ENCODE assay signal across 8 cellular contexts in the genomic region with DNA sequence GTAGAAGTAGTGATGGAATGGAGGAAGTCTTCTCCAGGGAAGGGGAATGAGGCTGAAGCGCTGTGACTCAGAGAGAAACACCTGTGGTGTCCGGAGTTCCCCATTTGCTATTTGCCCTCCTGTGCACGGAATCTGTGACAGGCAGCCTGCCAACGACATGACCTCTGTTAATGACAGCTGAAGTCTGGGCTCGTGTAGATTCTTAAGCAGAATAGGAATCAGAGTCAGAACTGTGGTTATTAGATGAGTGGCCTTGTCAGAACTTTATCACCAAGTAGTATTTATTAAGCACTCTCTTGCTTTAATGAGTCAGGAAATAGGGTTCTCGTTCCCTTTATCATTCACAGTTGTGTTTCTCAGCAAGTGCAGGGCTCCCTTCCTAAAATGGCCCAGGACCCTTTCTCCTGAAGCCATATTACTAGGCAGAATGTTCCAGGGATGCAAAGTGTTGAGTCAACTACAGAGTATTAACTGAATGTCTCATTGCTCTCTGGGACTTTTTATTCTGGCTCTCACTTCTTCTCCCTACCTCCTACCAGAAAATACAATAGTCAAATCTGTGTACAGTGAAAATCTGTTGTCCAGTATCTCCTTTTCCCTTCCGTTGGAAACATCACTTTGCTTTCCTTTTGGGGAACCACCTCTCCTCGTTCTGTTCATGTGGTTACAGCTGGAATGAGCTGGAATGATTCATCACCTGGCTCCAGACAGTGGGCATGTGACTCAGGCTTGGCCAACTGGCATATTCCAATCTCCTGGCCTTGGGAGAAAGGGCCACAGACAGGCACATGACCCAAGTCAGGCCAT.
DNase-seq lines count a peak whose midpoint lies in the region; ATAC-seq lines count a peak whose summit lies in the region.

No MANE protein-coding gene starts in this region.

- H3K36me3 Mint-ChIP-seq in activated naive CD8-positive, alpha-beta T cell treated with anti-CD3 and anti-CD28 coated beads, Interleukin-2, amount 50 U/mL, for 24 hours (ENCODE audit: low read depth): peaks cover 6% of the 10 kb centered on the region

- peaks cover 26% of the 10 kb centered on the region for H3K4me1 Mint-ChIP-seq in activated naive CD8-positive, alpha-beta T cell treated with anti-CD3 and anti-CD28 coated beads, Interleukin-2, amount 50 U/mL, for 24 hours

- peak; percentile 85 for ATAC-seq in GM18499 (IDR thresholded peaks at IDR 0.05; ENCODE audit: insufficient read depth, unreplicated experiment)
- ATAC-seq in GM21825 (IDR thresholded peaks at IDR 0.05; ENCODE audit: unreplicated experiment): peak; percentile 91
- peak; percentile 92 for ATAC-seq in activated naive CD8-positive, alpha-beta T cell treated with anti-CD3 and anti-CD28 coated beads, Interleukin-2, amount 50 U/mL, for 24 hours

- peaks cover 4% of the 10 kb centered on the region for H3K27me3 Mint-ChIP-seq in activated naive CD8-positive, alpha-beta T cell treated with anti-CD3 and anti-CD28 coated beads, Interleukin-2, amount 50 U/mL, for 24 hours

- peak; percentile 18 for DNase-seq in KBM-7
- DNase-seq in activated naive CD8-positive, alpha-beta T cell treated with anti-CD3 and anti-CD28 coated beads, Interleukin-2, amount 50 U/mL, for 24 hours: peak; percentile 67
- peak; percentile 37 to 83 for DNase-seq in lung microvascular endothelial cell (ENCODE audit: low read depth in 2 of 2)
- DNase-seq in foreskin melanocyte: no peak
- DNase-seq in NCI-H526 treated with DMSO at 0.1 percent for 48 hours (lab: John Stamatoyannopoulos, UW): no peak
- DNase-seq in NCI-H1092 treated with DMSO at 0.1 percent for 48 hours (lab: John Stamatoyannopoulos, UW): no peak

- peak overlapping the region; percentile 6 for H3K4me3 Mint-ChIP-seq in activated naive CD8-positive, alpha-beta T cell treated with anti-CD3 and anti-CD28 coated beads, Interleukin-2, amount 50 U/mL, for 24 hours

- peaks cover 14% of the 10 kb centered on the region for H3K9me3 Mint-ChIP-seq in activated naive CD8-positive, alpha-beta T cell treated with anti-CD3 and anti-CD28 coated beads, Interleukin-2, amount 50 U/mL, for 24 hours

- in situ Hi-C loops in KBM-7 (cut with MboI; ENCODE audit: low pct_unique_long_range_greater_than_20kb, low sequenced_read_pairs): no loop called here

- peak overlapping the region; percentile 83 for H3K27ac Mint-ChIP-seq in activated naive CD8-positive, alpha-beta T cell treated with anti-CD3 and anti-CD28 coated beads, Interleukin-2, amount 50 U/mL, for 24 hours

Comparison
In these comparisons a context has a peak if more than half of its experiments do, and no peak if none do; other contexts are left out.
1. DNase-seq: peak in KBM-7 (single experiment), activated naive CD8-positive, alpha-beta T cell treated with anti-CD3 and anti-CD28 coated beads, Interleukin-2, amount 50 U/mL, for 24 hours (single experiment) and lung microvascular endothelial cell (2 of 2); none in foreskin melanocyte (single experiment), NCI-H526 treated with DMSO at 0.1 percent for 48 hours (single experiment) and NCI-H1092 treated with DMSO at 0.1 percent for 48 hours (single experiment).
2. Peak in every context shown above with its lines, with median percentiles within 50 percentile points of each other: ATAC-seq.